8 cellular contexts compared by ENCODE assay signal in genomic region chr12:95216704-95217376, GRCh38. TPM values are rescaled to one million over a fixed set of nuclear protein-coding genes. Genes with fewer than 3 reads are reported as not detected.
DNase-seq lines count a peak whose midpoint lies in the region; ATAC-seq, FAIRE-seq and TF ChIP-seq lines count a peak whose summit lies in the region.

No MANE protein-coding gene starts in this region.

- peak overlapping the region; percentile 85 for H3K27ac Mint-ChIP-seq in astrocyte (ENCODE audit: unreplicated experiment)
- peak overlapping the region; percentile 80 to 90 for H3K27ac Mint-ChIP-seq in stimulated activated naive CD8-positive, alpha-beta T cell treated with anti-CD3 and anti-CD28 coated beads, Interleukin-15, amount 100 ng/mL, for 72 hours

- TF ChIP-seq CTCF in astrocyte (IDR thresholded peaks at IDR 0.05; ENCODE audit: insufficient read depth, low read depth, low read length) (no peak), kidney (IDR thresholded peaks at IDR 0.05; ENCODE audit: borderline replicate concordance, extremely low read depth, insufficient read depth) (no peak)

- no peaks in the 10 kb centered on the region for H3K36me3 ChIP-seq in astrocyte (ENCODE audit: insufficient read depth, low read length)
- H3K36me3 ChIP-seq in kidney (ENCODE audit: control insufficient read depth in 1 of 2, insufficient read depth in 2 of 2, low read length in 2 of 2), result no peaks in the 10 kb centered on the region

- no peaks in the 10 kb centered on the region for H3K9me3 Mint-ChIP-seq in astrocyte (ENCODE audit: unreplicated experiment)
- H3K9me3 Mint-ChIP-seq in stimulated activated naive CD8-positive, alpha-beta T cell treated with anti-CD3 and anti-CD28 coated beads, Interleukin-15, amount 100 ng/mL, for 72 hours, result no peaks in the 10 kb centered on the region

- peaks cover 94% of the 10 kb centered on the region for H3K79me2 ChIP-seq in astrocyte (ENCODE audit: insufficient read depth, low read length)

- peak overlapping the region; percentile 98 for H3K4me3 Mint-ChIP-seq in astrocyte (ENCODE audit: unreplicated experiment)
- peak overlapping the region; percentile 89 to 98 for H3K4me3 Mint-ChIP-seq in stimulated activated naive CD8-positive, alpha-beta T cell treated with anti-CD3 and anti-CD28 coated beads, Interleukin-15, amount 100 ng/mL, for 72 hours

- FAIRE-seq in astrocyte (lab: Jason Lieb, UNC), result no peak
- no peak for FAIRE-seq in kidney (lab: Jason Lieb, UNC)

- intact Hi-C loops in kidney (cut with DNase I), result no loop called here

- H2AFZ ChIP-seq in astrocyte (ENCODE audit: low read depth, low read length), result peak overlapping the region; percentile 79

- H3K9ac ChIP-seq in astrocyte (ENCODE audit: low read length) (peak overlapping the region; percentile 94), kidney (ENCODE audit: low read length in 2 of 2) (peak overlapping the region; percentile 79 to 97)

- H3K4me2 ChIP-seq in astrocyte (ENCODE audit: low read length), result peak overlapping the region; percentile 91

- peaks cover 14% of the 10 kb centered on the region for H3K4me1 Mint-ChIP-seq in astrocyte (ENCODE audit: low read depth, unreplicated experiment)
- peaks cover 28% of the 10 kb centered on the region for H3K4me1 Mint-ChIP-seq in stimulated activated naive CD8-positive, alpha-beta T cell treated with anti-CD3 and anti-CD28 coated beads, Interleukin-15, amount 100 ng/mL, for 72 hours

- H3K27me3 ChIP-seq in astrocyte (ENCODE audit: insufficient read depth, low read length), result no peaks in the 10 kb centered on the region

- DNase-seq in SHP77 (lab: John Stamatoyannopoulos, UW), result peak; percentile 13 to 35
- no peak for DNase-seq in SHP77 treated with DMSO at 0.1 percent for 48 hours (lab: John Stamatoyannopoulos, UW)
- DNase-seq in HCEC 1CT, result peak; percentile 31
- DNase-seq in NAMALWA (ENCODE audit: low spot score), result peak; percentile 60
- no peak for DNase-seq in astrocyte (ENCODE audit: low read depth)
- no peak for DNase-seq in kidney
- no peak for DNase-seq in stimulated activated naive CD8-positive, alpha-beta T cell treated with anti-CD3 and anti-CD28 coated beads, Interleukin-15, amount 100 ng/mL, for 72 hours
- DNase-seq in stimulated activated CD4-positive, alpha-beta T cell treated with anti-CD3 and anti-CD28 coated beads, Interleukin-2, amount 100 ng/mL, for 24 hours, result no peak

- H3K27me3 Mint-ChIP-seq in astrocyte (ENCODE audit: low read depth, unreplicated experiment), result no peaks in the 10 kb centered on the region
- H3K27me3 Mint-ChIP-seq in stimulated activated naive CD8-positive, alpha-beta T cell treated with anti-CD3 and anti-CD28 coated beads, Interleukin-15, amount 100 ng/mL, for 72 hours, result peaks cover 10% of the 10 kb centered on the region

- H3K4me1 ChIP-seq in astrocyte (ENCODE audit: insufficient read depth, low read length) (peaks cover 9% of the 10 kb centered on the region), kidney (ENCODE audit: control insufficient read depth in 1 of 2, insufficient read depth in 1 of 2, low read depth in 1 of 2, low read length in 2 of 2) (peaks cover 4 to 11% of the 10 kb centered on the region in 2 donors)

- peaks cover 27% of the 10 kb centered on the region for H4K20me1 ChIP-seq in astrocyte (ENCODE audit: insufficient read depth, low read length)

- H3K27ac ChIP-seq in astrocyte (ENCODE audit: low read depth, low read length), result peak overlapping the region; percentile 75
- peak overlapping the region; percentile 91 to 99 for H3K27ac ChIP-seq in kidney (ENCODE audit: low read depth in 2 of 2, low read length in 2 of 2)

- peak overlapping the region; percentile 99 for H3K4me3 ChIP-seq in astrocyte (ENCODE audit: insufficient read depth, low read depth, low read length)
- H3K4me3 ChIP-seq in kidney (ENCODE audit: low read length in 2 of 2), result peak overlapping the region; percentile 94 to 97

- peak; percentile 35 for ATAC-seq in stimulated activated naive CD8-positive, alpha-beta T cell treated with anti-CD3 and anti-CD28 coated beads, Interleukin-15, amount 100 ng/mL, for 72 hours

- H3K36me3 Mint-ChIP-seq in astrocyte (ENCODE audit: low read depth, unreplicated experiment), result no peaks in the 10 kb centered on the region

- H3K9me3 ChIP-seq in astrocyte (ENCODE audit: insufficient read depth, low read depth, low read length) (no peaks in the 10 kb centered on the region), kidney (ENCODE audit: control insufficient read depth in 1 of 2, low read length in 2 of 2) (no peaks in the 10 kb centered on the region)

RNA-seq across cellular contexts. Expression of gene FGD6, which starts 0.4 kb away (rescaled TPM):
- total RNA-seq in astrocyte (25.3 and 26.5 TPM in 2 replicates), kidney (19.8 TPM)
- polyA plus RNA-seq in kidney (ENCODE audit: insufficient read depth, low read depth, low replicate concordance), result 1.2 TPM

RNA-seq across cellular contexts. Expression of gene VEZT, which starts 0.8 kb away (rescaled TPM):
- total RNA-seq in astrocyte, result 106 and 107 TPM in 2 replicates
- 69.0 TPM for total RNA-seq in kidney
- 24.8 TPM for polyA plus RNA-seq in kidney (ENCODE audit: insufficient read depth, low read depth, low replicate concordance)

Comparison
In these comparisons a context has a peak if more than half of its experiments do, and no peak if none do; other contexts are left out.
1. DNase-seq: peak in SHP77 (2 of 2), HCEC 1CT (single experiment) and NAMALWA (single experiment); none in SHP77 treated with DMSO at 0.1 percent for 48 hours (single experiment), astrocyte (single experiment), kidney (single experiment), stimulated activated naive CD8-positive, alpha-beta T cell treated with anti-CD3 and anti-CD28 coated beads, Interleukin-15, amount 100 ng/mL, for 72 hours (0 of 2) and stimulated activated CD4-positive, alpha-beta T cell treated with anti-CD3 and anti-CD28 coated beads, Interleukin-2, amount 100 ng/mL, for 24 hours (0 of 2).